ENCODE assay signal across 15 cellular contexts in the genomic region with DNA sequence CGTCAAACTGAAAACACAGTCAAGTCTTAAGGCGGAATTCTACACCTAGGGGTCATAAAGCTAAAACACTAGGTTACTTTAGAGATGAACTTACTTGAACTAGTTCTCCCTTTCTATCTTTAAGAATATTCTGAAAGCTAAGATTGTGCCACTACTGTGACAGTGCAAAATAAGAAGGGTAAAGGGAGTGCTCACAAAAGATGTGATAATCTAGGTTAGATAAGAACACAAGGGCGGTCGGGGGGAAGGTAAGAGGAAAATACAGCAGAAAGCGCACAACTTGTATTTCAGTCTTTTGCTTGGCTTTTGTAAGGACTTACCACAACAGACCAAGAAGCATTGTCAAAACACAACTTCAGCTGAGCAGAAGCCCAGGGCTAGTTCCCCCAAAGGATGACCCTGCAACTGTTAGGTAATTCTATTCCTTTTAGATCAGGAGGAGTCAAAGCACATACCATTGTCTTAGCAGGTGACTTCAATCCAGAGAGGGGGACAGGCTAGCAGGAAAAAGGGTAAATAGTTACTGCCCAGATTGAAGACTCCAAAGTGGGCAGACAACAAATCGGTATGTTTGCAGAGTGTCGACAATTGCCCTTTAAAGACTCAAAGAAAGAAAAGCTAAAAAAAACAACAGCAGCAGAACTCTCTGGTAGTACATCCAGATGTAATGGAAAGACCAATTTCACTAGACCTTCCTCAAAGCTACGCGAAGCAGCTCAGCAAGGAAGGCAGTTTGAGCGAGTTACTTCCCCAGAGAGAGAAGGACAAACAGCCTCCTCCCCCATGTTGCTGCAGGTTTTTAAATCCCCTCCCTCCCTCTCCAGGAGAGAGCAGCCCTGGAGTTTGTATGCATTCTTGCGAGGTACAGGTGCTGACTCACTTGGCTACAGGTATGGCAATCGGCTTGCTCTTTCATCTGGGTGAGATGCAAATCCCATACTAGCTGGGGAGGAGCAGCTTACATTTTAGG. TPM values are rescaled to one million over a fixed set of nuclear protein-coding genes. Genes with fewer than 3 reads are reported as not detected.
DNase-seq lines count a peak whose midpoint lies in the region; ATAC-seq, FAIRE-seq and TF ChIP-seq lines count a peak whose summit lies in the region.
"Had no signal": no experiment of that assay in that cellular context is flagged by ENCODE, and none has a peak within 500 bp of the region (broad histone marks: within the 10 kb centered on the region; RNA-seq: fewer than 3 reads in every experiment).

No MANE protein-coding gene starts in this region.

- H3K9me3 ChIP-seq in effector memory CD4-positive, alpha-beta T cell (ENCODE audit: control insufficient read depth, low read length), result no peaks in the 10 kb centered on the region
- H3K9me3 ChIP-seq in lung (ENCODE audit: control insufficient read depth in 2 of 2, insufficient read depth in 1 of 2, low read length in 1 of 2), result peaks cover 0 to 4% of the 10 kb centered on the region in 2 donors

- peaks cover 43% of the 10 kb centered on the region for H3K36me3 Mint-ChIP-seq in activated naive CD4-positive, alpha-beta T cell treated with anti-CD3 and anti-CD28 coated beads, Interleukin-2, amount 50 U/mL, for 24 hours
- H3K36me3 Mint-ChIP-seq: mesothelial cell of epicardium had no signal

- no peak overlapping the region for H3K4me3 ChIP-seq in effector memory CD4-positive, alpha-beta T cell (ENCODE audit: insufficient read depth, low read depth, low read length, poor library complexity, severe bottlenecking)
- no peak overlapping the region for H3K4me3 ChIP-seq in lung
- H3K4me3 ChIP-seq: coronary artery had no signal

- H3K27ac ChIP-seq in effector memory CD4-positive, alpha-beta T cell (ENCODE audit: insufficient read depth, low read length, poor library complexity, severe bottlenecking), result peak overlapping the region; percentile 7
- no peak overlapping the region for H3K27ac ChIP-seq in lung (ENCODE audit: low read depth in 1 of 2, low read length in 1 of 2)
- H3K27ac ChIP-seq: coronary artery, parathyroid adenoma had no signal

- no peak for TF ChIP-seq POLR2A in H54 (IDR thresholded peaks at IDR 0.05; ENCODE audit: low read depth, low read length)

- no peaks in the 10 kb centered on the region for H3K4me1 ChIP-seq in effector memory CD4-positive, alpha-beta T cell (ENCODE audit: control insufficient read depth, insufficient read depth, low read length, poor library complexity, severe bottlenecking)
- H3K4me1 ChIP-seq in lung (ENCODE audit: control insufficient read depth in 2 of 2, insufficient read depth in 2 of 2, low read length in 2 of 2), result no peaks in the 10 kb centered on the region
- H3K4me1 ChIP-seq: parathyroid adenoma had no signal

- 84 to 92% methylated on average over 12 of the region's 12 CpGs for WGBS in lung, 2 donors

- H3K4me3 Mint-ChIP-seq in activated naive CD4-positive, alpha-beta T cell treated with anti-CD3 and anti-CD28 coated beads, Interleukin-2, amount 50 U/mL, for 24 hours, result no peak overlapping the region
- H3K4me3 Mint-ChIP-seq: mesothelial cell of epicardium had no signal

- H3K27me3 ChIP-seq in effector memory CD4-positive, alpha-beta T cell (replicated peaks; ENCODE audit: control insufficient read depth, insufficient read depth, low read length, poor library complexity, severe bottlenecking), result no peaks in the 10 kb centered on the region
- no peaks in the 10 kb centered on the region for H3K27me3 ChIP-seq in lung (ENCODE audit: control insufficient read depth, insufficient read depth)

- peaks cover 90% of the 10 kb centered on the region for H3K4me1 Mint-ChIP-seq in activated naive CD4-positive, alpha-beta T cell treated with anti-CD3 and anti-CD28 coated beads, Interleukin-2, amount 50 U/mL, for 24 hours

- peak; percentile 66 for ATAC-seq in lung (ENCODE audit: insufficient read depth, low FRiP score)

- H3K36me3 ChIP-seq in effector memory CD4-positive, alpha-beta T cell (ENCODE audit: control insufficient read depth, insufficient read depth, low read length), result peaks cover 61% of the 10 kb centered on the region
- peaks cover 0 to 1% of the 10 kb centered on the region in 2 donors for H3K36me3 ChIP-seq in lung (ENCODE audit: control insufficient read depth in 2 of 2, insufficient read depth in 2 of 2, low read length in 2 of 2)

- no peaks in the 10 kb centered on the region for H3K27me3 Mint-ChIP-seq in activated naive CD4-positive, alpha-beta T cell treated with anti-CD3 and anti-CD28 coated beads, Interleukin-2, amount 50 U/mL, for 24 hours

- FAIRE-seq in H54 (lab: Jason Lieb, UNC), result no peak

- H3K9me3 Mint-ChIP-seq in activated naive CD4-positive, alpha-beta T cell treated with anti-CD3 and anti-CD28 coated beads, Interleukin-2, amount 50 U/mL, for 24 hours, result no peaks in the 10 kb centered on the region

- TF ChIP-seq CTCF in lung (IDR thresholded peaks at IDR 0.05; ENCODE audit: control extremely low read depth, extremely low read depth), result no peak

- H3K27ac Mint-ChIP-seq in activated naive CD4-positive, alpha-beta T cell treated with anti-CD3 and anti-CD28 coated beads, Interleukin-2, amount 50 U/mL, for 24 hours, result peak overlapping the region; percentile 93
- H3K27ac Mint-ChIP-seq: mesothelial cell of epicardium had no signal

- no peak for DNase-seq in activated naive CD4-positive, alpha-beta T cell treated with anti-CD3 and anti-CD28 coated beads, Interleukin-2, amount 50 U/mL, for 16 hours
- DNase-seq in effector memory CD4-positive, alpha-beta T cell, result no peak
- DNase-seq in lung (ENCODE audit: low spot score) (no peak), H54 (ENCODE audit: insufficient read length, low spot score) (no peak), NOMO-1 (lab: John Stamatoyannopoulos, UW; ENCODE audit: unreplicated experiment in 2 of 2) (no peak), amygdala (lab: John Stamatoyannopoulos, UW) (no peak), H4 (ENCODE audit: low spot score) (no peak)
- DNase-seq: activated CD8-positive, alpha-beta memory T cell treated with anti-CD3 and anti-CD28 coated beads, Interleukin-2, amount 50 U/mL, for 48 hours; NCI-H1048; stimulated activated CD4-positive, alpha-beta T cell treated with anti-CD3 and anti-CD28 coated beads, Interleukin-12 subunit alpha, Interleukin-12 subunit beta, amount 100 ng/mL, for 4 hours; substantia nigra had no signal

RNA-seq across cellular contexts. Expression of gene RIPOR2, which starts 59.0 kb away (rescaled TPM):
- total RNA-seq in lung, result 10 to 100 TPM; 18.5 to 66.9 TPM
- polyA plus RNA-seq in lung, result 10 to 100 TPM in 1 of 2 donors, 1 to 10 TPM in 1; 7.9 to 97.6 TPM
- not detected in 2 replicates for total RNA-seq in H4 (2014; rRNA removed; shearing (Covaris generic))

Comparison
In these comparisons a context has a peak if more than half of its experiments do, and no peak if none do; other contexts are left out.
1. RNA of gene RIPOR2, which starts 59.0 kb away (total RNA-seq): 18.5 to 66.9 TPM in lung; not detected in H4; every median in the first group is over 10 times any median in the second.